2 cellular contexts compared by ENCODE assay signal in the genomic region with DNA sequence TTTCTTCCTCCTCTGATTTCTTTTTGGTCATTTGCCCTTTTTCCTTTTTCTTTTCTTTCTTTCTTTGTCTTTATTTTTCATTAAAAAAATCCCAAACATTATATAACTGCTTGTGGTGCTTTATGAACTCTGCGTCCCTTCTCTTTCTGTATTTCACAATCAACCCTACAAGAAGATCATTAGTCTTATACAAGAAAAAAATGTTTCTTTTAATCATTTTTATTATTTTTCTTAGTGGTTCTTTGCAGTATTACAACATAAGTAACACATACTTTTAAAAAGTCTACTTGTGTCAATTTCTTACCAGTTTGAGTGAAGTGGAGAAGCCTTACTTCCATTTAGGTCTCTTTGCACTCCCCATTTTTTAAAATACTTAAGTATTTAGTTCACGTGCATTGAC.
TF ChIP-seq lines count a peak whose summit lies in the region.

No MANE protein-coding gene starts in this region.

TF ChIP-seq in IMR-90, 13 proteins besides CTCF, POLR2A, EP300 and RAD21:
- TF ChIP-seq CEBPB (IDR thresholded peaks at IDR 0.05; ENCODE audit: low read depth, low read length): 0 out of 2 replicates have a peak, but pooled peaks have one; percentile 4
- TF ChIP-seq, protein P1, sequence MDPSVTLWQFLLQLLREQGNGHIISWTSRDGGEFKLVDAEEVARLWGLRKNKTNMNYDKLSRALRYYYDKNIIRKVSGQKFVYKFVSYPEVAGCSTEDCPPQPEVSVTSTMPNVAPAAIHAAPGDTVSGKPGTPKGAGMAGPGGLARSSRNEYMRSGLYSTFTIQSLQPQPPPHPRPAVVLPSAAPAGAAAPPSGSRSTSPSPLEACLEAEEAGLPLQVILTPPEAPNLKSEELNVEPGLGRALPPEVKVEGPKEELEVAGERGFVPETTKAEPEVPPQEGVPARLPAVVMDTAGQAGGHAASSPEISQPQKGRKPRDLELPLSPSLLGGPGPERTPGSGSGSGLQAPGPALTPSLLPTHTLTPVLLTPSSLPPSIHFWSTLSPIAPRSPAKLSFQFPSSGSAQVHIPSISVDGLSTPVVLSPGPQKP (IDR thresholded peaks at IDR 0.05; ENCODE audit: borderline replicate concordance, low read depth, low read length): no peak

TF ChIP-seq in WTC11, 78 proteins besides CTCF, POLR2A, EP300 and RAD21 (continued from another document):
- TF ChIP-seq EMX1 (CRISPR knock-in tag; IDR thresholded peaks at IDR 0.05): no peak
- TF ChIP-seq, protein P2, sequence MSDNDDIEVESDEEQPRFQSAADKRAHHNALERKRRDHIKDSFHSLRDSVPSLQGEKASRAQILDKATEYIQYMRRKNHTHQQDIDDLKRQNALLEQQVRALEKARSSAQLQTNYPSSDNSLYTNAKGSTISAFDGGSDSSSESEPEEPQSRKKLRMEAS (CRISPR knock-in tag; IDR thresholded peaks at IDR 0.05): no peak
- no peak for TF ChIP-seq RELA (CRISPR knock-in tag; IDR thresholded peaks at IDR 0.05; ENCODE audit: borderline replicate concordance)
- TF ChIP-seq, protein P3, sequence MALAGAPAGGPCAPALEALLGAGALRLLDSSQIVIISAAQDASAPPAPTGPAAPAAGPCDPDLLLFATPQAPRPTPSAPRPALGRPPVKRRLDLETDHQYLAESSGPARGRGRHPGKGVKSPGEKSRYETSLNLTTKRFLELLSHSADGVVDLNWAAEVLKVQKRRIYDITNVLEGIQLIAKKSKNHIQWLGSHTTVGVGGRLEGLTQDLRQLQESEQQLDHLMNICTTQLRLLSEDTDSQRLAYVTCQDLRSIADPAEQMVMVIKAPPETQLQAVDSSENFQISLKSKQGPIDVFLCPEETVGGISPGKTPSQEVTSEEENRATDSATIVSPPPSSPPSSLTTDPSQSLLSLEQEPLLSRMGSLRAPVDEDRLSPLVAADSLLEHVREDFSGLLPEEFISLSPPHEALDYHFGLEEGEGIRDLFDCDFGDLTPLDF (CRISPR knock-in tag; IDR thresholded peaks at IDR 0.05): no peak
- TF ChIP-seq CBFB (CRISPR knock-in tag; IDR thresholded peaks at IDR 0.05; ENCODE audit: low read depth): no peak
- no peak for TF ChIP-seq RORB (CRISPR knock-in tag; IDR thresholded peaks at IDR 0.05)
- no peak for TF ChIP-seq NR2C2 (CRISPR knock-in tag; IDR thresholded peaks at IDR 0.05)
- TF ChIP-seq IRF2 (CRISPR knock-in tag; IDR thresholded peaks at IDR 0.05; ENCODE audit: borderline replicate concordance, low read depth): no peak
- TF ChIP-seq ZNF416 (CRISPR knock-in tag; IDR thresholded peaks at IDR 0.05): no peak
- TF ChIP-seq, protein P4, sequence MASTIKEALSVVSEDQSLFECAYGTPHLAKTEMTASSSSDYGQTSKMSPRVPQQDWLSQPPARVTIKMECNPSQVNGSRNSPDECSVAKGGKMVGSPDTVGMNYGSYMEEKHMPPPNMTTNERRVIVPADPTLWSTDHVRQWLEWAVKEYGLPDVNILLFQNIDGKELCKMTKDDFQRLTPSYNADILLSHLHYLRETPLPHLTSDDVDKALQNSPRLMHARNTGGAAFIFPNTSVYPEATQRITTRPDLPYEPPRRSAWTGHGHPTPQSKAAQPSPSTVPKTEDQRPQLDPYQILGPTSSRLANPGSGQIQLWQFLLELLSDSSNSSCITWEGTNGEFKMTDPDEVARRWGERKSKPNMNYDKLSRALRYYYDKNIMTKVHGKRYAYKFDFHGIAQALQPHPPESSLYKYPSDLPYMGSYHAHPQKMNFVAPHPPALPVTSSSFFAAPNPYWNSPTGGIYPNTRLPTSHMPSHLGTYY (CRISPR knock-in tag; IDR thresholded peaks at IDR 0.05): no peak
- TF ChIP-seq, protein P5, sequence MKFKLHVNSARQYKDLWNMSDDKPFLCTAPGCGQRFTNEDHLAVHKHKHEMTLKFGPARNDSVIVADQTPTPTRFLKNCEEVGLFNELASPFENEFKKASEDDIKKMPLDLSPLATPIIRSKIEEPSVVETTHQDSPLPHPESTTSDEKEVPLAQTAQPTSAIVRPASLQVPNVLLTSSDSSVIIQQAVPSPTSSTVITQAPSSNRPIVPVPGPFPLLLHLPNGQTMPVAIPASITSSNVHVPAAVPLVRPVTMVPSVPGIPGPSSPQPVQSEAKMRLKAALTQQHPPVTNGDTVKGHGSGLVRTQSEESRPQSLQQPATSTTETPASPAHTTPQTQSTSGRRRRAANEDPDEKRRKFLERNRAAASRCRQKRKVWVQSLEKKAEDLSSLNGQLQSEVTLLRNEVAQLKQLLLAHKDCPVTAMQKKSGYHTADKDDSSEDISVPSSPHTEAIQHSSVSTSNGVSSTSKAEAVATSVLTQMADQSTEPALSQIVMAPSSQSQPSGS (CRISPR knock-in tag; IDR thresholded peaks at IDR 0.05; ENCODE audit: borderline replicate concordance, low read depth): no peak
- TF ChIP-seq NFYB (CRISPR knock-in tag; conservative IDR thresholded peaks at IDR 0.05; ENCODE audit: low read depth): no peak
- TF ChIP-seq, protein P6, sequence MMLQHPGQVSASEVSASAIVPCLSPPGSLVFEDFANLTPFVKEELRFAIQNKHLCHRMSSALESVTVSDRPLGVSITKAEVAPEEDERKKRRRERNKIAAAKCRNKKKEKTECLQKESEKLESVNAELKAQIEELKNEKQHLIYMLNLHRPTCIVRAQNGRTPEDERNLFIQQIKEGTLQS (CRISPR knock-in tag; conservative IDR thresholded peaks at IDR 0.05): no peak
